Comparison of ENCODE assay signal across 8 cellular contexts in the genomic region with DNA sequence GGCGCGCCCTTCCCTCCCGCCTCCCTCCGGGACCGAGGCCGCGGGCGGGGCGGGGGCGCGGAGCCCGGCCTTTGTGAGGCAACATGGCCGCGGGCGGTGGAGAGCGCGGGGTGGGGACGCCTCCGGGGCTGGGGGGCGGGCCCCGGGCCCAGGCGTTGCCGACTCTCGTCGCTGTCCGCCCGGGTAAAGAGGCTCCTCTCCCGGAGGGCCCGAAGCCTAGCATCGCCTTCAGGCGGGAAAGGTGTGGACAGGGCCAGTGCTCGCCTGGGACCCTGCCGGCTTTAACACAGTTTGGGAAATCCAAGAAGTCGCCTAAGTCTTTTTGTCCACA. TPM values are rescaled to one million over a fixed set of nuclear protein-coding genes. Genes with fewer than 3 reads are reported as not detected.
DNase-seq lines count a peak whose midpoint lies in the region; ATAC-seq and TF ChIP-seq lines count a peak whose summit lies in the region.

No MANE protein-coding gene starts in this region.

- no peaks in the 10 kb centered on the region for H3K27me3 ChIP-seq in left lung

- peak overlapping the region; percentile 83 for H3K4me3 Mint-ChIP-seq in activated B cell treated with CpG ODN at 0.5 μM for 24 hours

- H3K36me3 ChIP-seq in left lung = no peaks in the 10 kb centered on the region

- DNase-seq in GM04504 (ENCODE audit: low read depth) (peak; percentile 12), HuH-7.5 (ENCODE audit: low spot score) (peak; percentile 55), activated B cell treated with CpG ODN at 0.5 μM for 24 hours (peak; percentile 77), choroid plexus epithelial cell (ENCODE audit: low read depth) (peak; percentile 41), left lung (peak; percentile 56 to 94), H4 (ENCODE audit: low spot score) (no peak)
- DNase-seq in stimulated activated CD4-positive, alpha-beta T cell treated with anti-CD3 and anti-CD28 coated beads, Interleukin-4, amount 100 ng/mL, for 48 hours (ENCODE audit: low read depth in 2 of 2) = peak; percentile 56 to 70

- ATAC-seq in GM21528 (IDR thresholded peaks at IDR 0.05; ENCODE audit: low FRiP score, unreplicated experiment) = peak; percentile 49
- ATAC-seq in activated B cell treated with CpG ODN at 0.5 μM for 24 hours (ENCODE audit: low read depth) = peak; percentile 71
- ATAC-seq in left lung = peak; percentile 56

- H3K4me3 ChIP-seq in choroid plexus epithelial cell (ENCODE audit: low read depth, low read length) (peak overlapping the region; percentile 78), left lung (peak overlapping the region; percentile 76 to 80)

- peaks cover 1% of the 10 kb centered on the region for H3K36me3 Mint-ChIP-seq in activated B cell treated with CpG ODN at 0.5 μM for 24 hours (ENCODE audit: low read depth)

- peaks cover 13 to 55% of the 10 kb centered on the region in 2 donors for H3K4me1 ChIP-seq in left lung

- POLR2A ChIA-PET in activated B cell treated with CpG ODN at 0.5 μM for 24 hours (lab: Charles Lee) = no interaction called here

- peak overlapping the region; percentile 87 to 88 for H3K27ac ChIP-seq in left lung

- peaks cover 32% of the 10 kb centered on the region for H3K4me1 Mint-ChIP-seq in activated B cell treated with CpG ODN at 0.5 μM for 24 hours

- intact Hi-C loops in activated B cell treated with CpG ODN at 0.5 μM for 24 hours (cut with micrococcal nuclease) (loop anchor here (1.0 to 2.0 kb wide), 3 partner anchors 37 to 60 kb away; a partner anchor contains a TSS), left lung (cut with DNase I) (no loop called here)

- no peaks in the 10 kb centered on the region for H3K9me3 Mint-ChIP-seq in activated B cell treated with CpG ODN at 0.5 μM for 24 hours

- no peaks in the 10 kb centered on the region for H3K27me3 Mint-ChIP-seq in activated B cell treated with CpG ODN at 0.5 μM for 24 hours

- H3K9me3 ChIP-seq in left lung = no peaks in the 10 kb centered on the region

- TF ChIP-seq CTCF in activated B cell treated with CpG ODN at 0.5 μM for 24 hours (IDR thresholded peaks at IDR 0.05) (no peak), choroid plexus epithelial cell (conservative IDR thresholded peaks at IDR 0.05; ENCODE audit: low read depth, low read length) (no peak), left lung (IDR thresholded peaks at IDR 0.05) (no peak)

- peak overlapping the region; percentile 66 for H3K27ac Mint-ChIP-seq in activated B cell treated with CpG ODN at 0.5 μM for 24 hours

- CTCF ChIA-PET in activated B cell treated with CpG ODN at 0.5 μM for 24 hours (lab: Charles Lee) = no interaction called here

RNA-seq across cellular contexts. Expression of a gene that starts 0.4 kb away (rescaled TPM):
- 34.6 and 35.5 TPM in 2 replicates for total RNA-seq in activated B cell treated with CpG ODN at 0.5 μM for 24 hours
- 10 to 100 TPM; 28.9 to 34.9 TPM for total RNA-seq in left lung
- 9.2 and 11.4 TPM in 2 replicates for total RNA-seq in H4 (2014; rRNA removed; shearing (Covaris generic))

RNA-seq across cellular contexts. Expression of a gene that starts 35.5 kb away (rescaled TPM):
- total RNA-seq in activated B cell treated with CpG ODN at 0.5 μM for 24 hours (127 and 133 TPM in 2 replicates), left lung (100 to 1,000 TPM in 1 of 2 donors, 10 to 100 TPM in 1; 63.7 to 111 TPM)
- total RNA-seq in H4 (2014; rRNA removed; shearing (Covaris generic)) = 623 and 731 TPM in 2 replicates

RNA-seq across cellular contexts. Expression of a gene that starts 36.6 kb away (rescaled TPM):
- total RNA-seq in activated B cell treated with CpG ODN at 0.5 μM for 24 hours (77.4 and 91.7 TPM in 2 replicates), left lung (10 to 100 TPM; 40.9 to 60.4 TPM)
- total RNA-seq in H4 (2014; rRNA removed; shearing (Covaris generic)) = 12.2 and 16.6 TPM in 2 replicates

RNA-seq across cellular contexts. Expression of a gene that starts 51.2 kb away (rescaled TPM):
- 51.9 and 65.6 TPM in 2 replicates for total RNA-seq in activated B cell treated with CpG ODN at 0.5 μM for 24 hours
- 10 to 100 TPM; 63.0 to 81.8 TPM for total RNA-seq in left lung
- total RNA-seq in H4 (2014; rRNA removed; shearing (Covaris generic)) = 4.3 and 6.9 TPM in 2 replicates

RNA-seq across cellular contexts. Expression of a gene that starts 59.5 kb away (rescaled TPM):
- 46.1 and 47.2 TPM in 2 replicates for total RNA-seq in activated B cell treated with CpG ODN at 0.5 μM for 24 hours
- total RNA-seq in left lung = 10 to 100 TPM; 45.9 to 47.2 TPM
- 20.6 and 29.3 TPM in 2 replicates for total RNA-seq in H4 (2014; rRNA removed; shearing (Covaris generic))
